ENCODE assay signal across 1 cellular context in the genomic region with DNA sequence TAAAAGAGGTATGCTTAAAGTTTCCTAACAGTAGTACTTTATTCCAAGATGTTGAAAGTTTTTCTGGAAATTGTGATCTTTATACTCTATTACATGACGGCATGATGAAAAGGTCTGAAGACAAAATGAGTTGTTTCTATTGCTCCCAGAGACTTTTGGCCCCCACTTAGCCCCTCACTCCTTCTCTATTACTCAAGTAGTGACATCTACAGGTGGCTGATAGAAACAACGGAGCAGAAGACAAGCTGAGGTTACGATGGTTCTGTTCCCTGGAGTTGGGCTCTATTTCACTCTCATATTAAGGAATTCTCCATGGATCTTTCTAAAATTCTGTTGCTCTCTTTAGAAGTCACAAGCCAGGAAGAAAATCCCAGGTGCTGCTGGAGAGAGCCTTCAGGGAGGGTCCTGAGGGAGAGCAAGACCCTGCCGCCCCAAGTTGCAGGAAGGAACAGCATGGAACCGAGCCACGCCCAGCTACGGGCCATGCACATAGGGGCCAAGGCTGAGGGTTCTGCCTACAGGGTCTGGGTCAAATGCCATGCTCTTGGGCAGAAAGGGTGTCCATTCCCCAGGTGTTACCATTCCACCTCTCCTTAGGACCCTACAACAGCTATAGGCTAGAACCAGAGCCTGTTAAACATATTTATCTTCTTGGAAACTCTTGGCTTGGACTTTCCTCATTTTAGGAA.
TF ChIP-seq lines count a peak whose summit lies in the region.

No MANE protein-coding gene starts in this region.

TF ChIP-seq in HepG2, 621 proteins besides CTCF, POLR2A, EP300 and RAD21:
- peak; percentile 70 for TF ChIP-seq STAG1 (CRISPR knock-in tag; IDR thresholded peaks at IDR 0.05)
- TF ChIP-seq, protein P1, sequence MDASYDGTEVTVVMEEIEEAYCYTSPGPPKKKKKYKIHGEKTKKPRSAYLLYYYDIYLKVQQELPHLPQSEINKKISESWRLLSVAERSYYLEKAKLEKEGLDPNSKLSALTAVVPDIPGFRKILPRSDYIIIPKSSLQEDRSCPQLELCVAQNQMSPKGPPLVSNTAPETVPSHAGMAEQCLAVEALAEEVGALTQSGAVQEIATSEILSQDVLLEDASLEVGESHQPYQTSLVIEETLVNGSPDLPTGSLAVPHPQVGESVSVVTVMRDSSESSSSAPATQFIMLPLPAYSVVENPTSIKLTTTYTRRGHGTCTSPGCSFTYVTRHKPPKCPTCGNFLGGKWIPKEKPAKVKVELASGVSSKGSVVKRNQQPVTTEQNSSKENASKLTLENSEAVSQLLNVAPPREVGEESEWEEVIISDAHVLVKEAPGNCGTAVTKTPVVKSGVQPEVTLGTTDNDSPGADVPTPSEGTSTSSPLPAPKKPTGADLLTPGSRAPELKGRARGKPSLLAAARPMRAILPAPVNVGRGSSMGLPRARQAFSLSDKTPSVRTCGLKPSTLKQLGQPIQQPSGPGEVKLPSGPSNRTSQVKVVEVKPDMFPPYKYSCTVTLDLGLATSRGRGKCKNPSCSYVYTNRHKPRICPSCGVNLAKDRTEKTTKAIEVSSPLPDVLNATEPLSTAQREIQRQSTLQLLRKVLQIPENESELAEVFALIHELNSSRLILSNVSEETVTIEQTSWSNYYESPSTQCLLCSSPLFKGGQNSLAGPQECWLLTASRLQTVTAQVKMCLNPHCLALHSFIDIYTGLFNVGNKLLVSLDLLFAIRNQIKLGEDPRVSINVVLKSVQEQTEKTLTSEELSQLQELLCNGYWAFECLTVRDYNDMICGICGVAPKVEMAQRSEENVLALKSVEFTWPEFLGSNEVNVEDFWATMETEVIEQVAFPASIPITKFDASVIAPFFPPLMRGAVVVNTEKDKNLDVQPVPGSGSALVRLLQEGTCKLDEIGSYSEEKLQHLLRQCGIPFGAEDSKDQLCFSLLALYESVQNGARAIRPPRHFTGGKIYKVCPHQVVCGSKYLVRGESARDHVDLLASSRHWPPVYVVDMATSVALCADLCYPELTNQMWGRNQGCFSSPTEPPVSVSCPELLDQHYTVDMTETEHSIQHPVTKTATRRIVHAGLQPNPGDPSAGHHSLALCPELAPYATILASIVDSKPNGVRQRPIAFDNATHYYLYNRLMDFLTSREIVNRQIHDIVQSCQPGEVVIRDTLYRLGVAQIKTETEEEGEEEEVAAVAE (CRISPR knock-in tag; IDR thresholded peaks at IDR 0.05; ENCODE audit: borderline replicate concordance): 0 out of 2 replicates have a peak, but pooled peaks have one; percentile 20
- peak; percentile 35; the same call in 1 of the 2 replicates for TF ChIP-seq SMC3 (IDR thresholded peaks at IDR 0.05; ENCODE audit: low read length)
- TF ChIP-seq, protein P2, sequence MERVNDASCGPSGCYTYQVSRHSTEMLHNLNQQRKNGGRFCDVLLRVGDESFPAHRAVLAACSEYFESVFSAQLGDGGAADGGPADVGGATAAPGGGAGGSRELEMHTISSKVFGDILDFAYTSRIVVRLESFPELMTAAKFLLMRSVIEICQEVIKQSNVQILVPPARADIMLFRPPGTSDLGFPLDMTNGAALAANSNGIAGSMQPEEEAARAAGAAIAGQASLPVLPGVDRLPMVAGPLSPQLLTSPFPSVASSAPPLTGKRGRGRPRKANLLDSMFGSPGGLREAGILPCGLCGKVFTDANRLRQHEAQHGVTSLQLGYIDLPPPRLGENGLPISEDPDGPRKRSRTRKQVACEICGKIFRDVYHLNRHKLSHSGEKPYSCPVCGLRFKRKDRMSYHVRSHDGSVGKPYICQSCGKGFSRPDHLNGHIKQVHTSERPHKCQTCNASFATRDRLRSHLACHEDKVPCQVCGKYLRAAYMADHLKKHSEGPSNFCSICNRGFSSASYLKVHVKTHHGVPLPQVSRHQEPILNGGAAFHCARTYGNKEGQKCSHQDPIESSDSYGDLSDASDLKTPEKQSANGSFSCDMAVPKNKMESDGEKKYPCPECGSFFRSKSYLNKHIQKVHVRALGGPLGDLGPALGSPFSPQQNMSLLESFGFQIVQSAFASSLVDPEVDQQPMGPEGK (CRISPR knock-in tag; IDR thresholded peaks at IDR 0.05): peak; percentile 81
- TF ChIP-seq, protein P3, sequence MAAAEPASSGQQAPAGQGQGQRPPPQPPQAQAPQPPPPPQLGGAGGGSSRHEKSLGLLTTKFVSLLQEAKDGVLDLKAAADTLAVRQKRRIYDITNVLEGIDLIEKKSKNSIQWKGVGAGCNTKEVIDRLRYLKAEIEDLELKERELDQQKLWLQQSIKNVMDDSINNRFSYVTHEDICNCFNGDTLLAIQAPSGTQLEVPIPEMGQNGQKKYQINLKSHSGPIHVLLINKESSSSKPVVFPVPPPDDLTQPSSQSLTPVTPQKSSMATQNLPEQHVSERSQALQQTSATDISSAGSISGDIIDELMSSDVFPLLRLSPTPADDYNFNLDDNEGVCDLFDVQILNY (CRISPR knock-in tag; conservative IDR thresholded peaks at IDR 0.05): no peak
